1 cellular context compared by ENCODE assay signal in genomic region chr6:2765896-2766766, GRCh38.
TF ChIP-seq lines count a peak whose summit lies in the region.

No MANE protein-coding gene starts in this region.

TF ChIP-seq in K562, 482 proteins besides CTCF, POLR2A, EP300 and RAD21 (continued from another document and continues in another):
- no peak for TF ChIP-seq ZNF592 (IDR thresholded peaks at IDR 0.05)
- no peak for TF ChIP-seq PBX2 (CRISPR knock-in tag; IDR thresholded peaks at IDR 0.05; ENCODE audit: low read depth)
- no peak for TF ChIP-seq PBX2 (tag; conservative IDR thresholded peaks at IDR 0.05; ENCODE audit: low read depth)
- no peak for TF ChIP-seq RBM39 (optimal IDR thresholded peaks at IDR 0.05; ENCODE audit: low read depth, low read length)
- no peak for TF ChIP-seq SIRT6 (IDR thresholded peaks at IDR 0.05; ENCODE audit: low read depth, low read length)
- TF ChIP-seq KDM1A (IDR thresholded peaks at IDR 0.05), result 0 out of 4 replicates have a peak, but pooled peaks of 1 of the 2 experiments have one; percentile 27
- 0 out of 2 replicates have a peak, but pooled peaks have one; percentile 51 for TF ChIP-seq CGGBP1 (CRISPR knock-in tag; IDR thresholded peaks at IDR 0.05)
- no peak for TF ChIP-seq E2F1 (CRISPR knock-in tag; IDR thresholded peaks at IDR 0.05)
- no peak for TF ChIP-seq ZNF583 (CRISPR knock-in tag; IDR thresholded peaks at IDR 0.05)
- TF ChIP-seq ZNF75A (CRISPR knock-in tag; IDR thresholded peaks at IDR 0.05), result no peak
- peak; percentile 8 for TF ChIP-seq EP400 (IDR thresholded peaks at IDR 0.05)
- TF ChIP-seq CREB5 (CRISPR knock-in tag; IDR thresholded peaks at IDR 0.05), result no peak
- peak; percentile 30; the same call in 1 of the 2 replicates for TF ChIP-seq RB1 (IDR thresholded peaks at IDR 0.05; ENCODE audit: low read depth)
- no peak for TF ChIP-seq AFF1 (IDR thresholded peaks at IDR 0.05; ENCODE audit: low read depth in 1 of 2, partially characterized antibody in 2 of 2)
- no peak for TF ChIP-seq GABPA (tag; conservative IDR thresholded peaks at IDR 0.05; ENCODE audit: low read depth)
- TF ChIP-seq TCF7 (IDR thresholded peaks at IDR 0.05; ENCODE audit: borderline replicate concordance), result no peak
- no peak for TF ChIP-seq OTX1 (CRISPR knock-in tag; IDR thresholded peaks at IDR 0.05)
- TF ChIP-seq FOXJ3 (CRISPR knock-in tag; IDR thresholded peaks at IDR 0.05), result no peak
- TF ChIP-seq KLF1 (tag; IDR thresholded peaks at IDR 0.05), result no peak
- TF ChIP-seq MTA1 (IDR thresholded peaks at IDR 0.05; ENCODE audit: borderline replicate concordance), result no peak
- no peak for TF ChIP-seq SAFB2 (IDR thresholded peaks at IDR 0.05; ENCODE audit: borderline replicate concordance, low read depth, low read length, severe bottlenecking)
- TF ChIP-seq NKRF (IDR thresholded peaks at IDR 0.05; ENCODE audit: borderline replicate concordance), result peak; percentile 53; the same call in 1 of the 2 replicates
- TF ChIP-seq TEAD4 (IDR thresholded peaks at IDR 0.05; ENCODE audit: low read length), result peak; percentile 18; the same call in 1 of the 2 replicates
- TF ChIP-seq TEAD4 (CRISPR knock-in tag; IDR thresholded peaks at IDR 0.05; ENCODE audit: borderline replicate concordance), result no peak
- TF ChIP-seq RUNX1 (IDR thresholded peaks at IDR 0.05; ENCODE audit: low read depth), result 0 out of 2 replicates have a peak, but pooled peaks have one; percentile 28
- peak; percentile 68 for TF ChIP-seq SAP30 (IDR thresholded peaks at IDR 0.05; ENCODE audit: borderline replicate concordance, insufficient read depth, low read depth, low read length, poor library complexity, severe bottlenecking)
- 0 out of 2 replicates have a peak, but pooled peaks have one; percentile 10 for TF ChIP-seq DPF2 (IDR thresholded peaks at IDR 0.05)
- no peak for TF ChIP-seq RFX7 (CRISPR knock-in tag; IDR thresholded peaks at IDR 0.05)
- no peak for TF ChIP-seq ZNF589 (CRISPR knock-in tag; IDR thresholded peaks at IDR 0.05; ENCODE audit: low read depth)
- no peak for TF ChIP-seq TRIM28 (IDR thresholded peaks at IDR 0.05)
- TF ChIP-seq KLF6 (CRISPR knock-in tag; IDR thresholded peaks at IDR 0.05; ENCODE audit: borderline replicate concordance), result no peak
- TF ChIP-seq TRIM25 (IDR thresholded peaks at IDR 0.05; ENCODE audit: borderline replicate concordance), result no peak
- no peak for TF ChIP-seq NELFE (IDR thresholded peaks at IDR 0.05; ENCODE audit: insufficient read depth, insufficient read length)
- 0 out of 4 replicates have a peak, but pooled peaks of 1 of the 2 experiments have one; percentile 30 for TF ChIP-seq TEAD1 (CRISPR knock-in tag; IDR thresholded peaks at IDR 0.05)
- TF ChIP-seq ZNF324 (CRISPR knock-in tag; IDR thresholded peaks at IDR 0.05), result no peak
- TF ChIP-seq ZNF3 (CRISPR knock-in tag; IDR thresholded peaks at IDR 0.05), result no peak
- TF ChIP-seq PHB2 (IDR thresholded peaks at IDR 0.05; ENCODE audit: low read depth), result no peak
- TF ChIP-seq AFF4 (CRISPR knock-in tag; IDR thresholded peaks at IDR 0.05), result no peak
